Comparison of ENCODE assay signal across 9 cellular contexts in genomic region chr18:34595673-34596072, GRCh38.
DNase-seq lines count a peak whose midpoint lies in the region; ATAC-seq and TF ChIP-seq lines count a peak whose summit lies in the region.
"Had no signal": no experiment of that assay in that cellular context is flagged by ENCODE, and none has a peak within 500 bp of the region (broad histone marks: within the 10 kb centered on the region; RNA-seq: fewer than 3 reads in every experiment).

No MANE protein-coding gene starts in this region.

- 0 out of 2 replicates have a peak, but pooled peaks cover 24% of the 10 kb centered on the region for H3K4me1 ChIP-seq in GM23338 (ENCODE audit: insufficient read depth)

- H3K27ac ChIP-seq in GM23338 (ENCODE audit: low read depth): 0 out of 2 replicates have a peak overlapping the region, but pooled peaks have one; percentile 12

- H3K27me3 Mint-ChIP-seq in GM23338 (ENCODE audit: insufficient read depth, low read depth, poor library complexity): no peaks in the 10 kb centered on the region
- H3K27me3 Mint-ChIP-seq in activated naive CD4-positive, alpha-beta T cell treated with anti-CD3 and anti-CD28 coated beads, Interleukin-2, amount 10 ng/mL, durations not matched to agents 7 days and 5 days: no peaks in the 10 kb centered on the region

- no peaks in the 10 kb centered on the region for H3K9me2 ChIP-seq in GM23338 (ENCODE audit: insufficient read depth)

- no peaks in the 10 kb centered on the region for H3K79me2 ChIP-seq in GM23338 (replicated peaks; ENCODE audit: insufficient read depth)

- DNase-seq in GM23338 (ENCODE audit: low spot score) (peak; percentile 75), NCI-H526 treated with DMSO at 0.1 percent for 48 hours (lab: John Stamatoyannopoulos, UW) (peak; percentile 2), epithelial cell of esophagus (ENCODE audit: low read depth) (peak; percentile 48), non-pigmented ciliary epithelial cell (ENCODE audit: low read depth) (peak; percentile 17), middle frontal gyrus (ENCODE audit: extremely low spot score, low spot score) (no peak)
- no peak for DNase-seq in stimulated activated CD4-positive, alpha-beta T cell treated with anti-CD3 and anti-CD28 coated beads, Interleukin-4, amount 100 ng/mL, for 1 hour
- DNase-seq in activated naive CD4-positive, alpha-beta T cell treated with anti-CD3 and anti-CD28 coated beads, Interleukin-2, amount 10 ng/mL, durations not matched to agents 7 days and 5 days: no peak
- DNase-seq: activated CD4-positive, alpha-beta T cell treated with anti-CD3 and anti-CD28 coated beads, Interleukin-2, amount 50 U/mL, for 48 hours had no signal

- no peak overlapping the region for H2AFZ ChIP-seq in GM23338

- ATAC-seq in GM23338 (peak; percentile 76), HG03342 (IDR thresholded peaks at IDR 0.05; ENCODE audit: unreplicated experiment) (no peak)

- peaks cover 38% of the 10 kb centered on the region for H3K4me1 Mint-ChIP-seq in GM23338
- no peaks in the 10 kb centered on the region for H3K4me1 Mint-ChIP-seq in activated naive CD4-positive, alpha-beta T cell treated with anti-CD3 and anti-CD28 coated beads, Interleukin-2, amount 10 ng/mL, durations not matched to agents 7 days and 5 days

- no peak overlapping the region for H3K4me2 ChIP-seq in GM23338

- CTCF ChIA-PET in activated naive CD4-positive, alpha-beta T cell treated with anti-CD3 and anti-CD28 coated beads, Interleukin-2, amount 10 ng/mL, durations not matched to agents 7 days and 5 days (lab: Charles Lee): no interaction called here

- TF ChIP-seq CTCF in GM23338 (conservative IDR thresholded peaks at IDR 0.05; ENCODE audit: low read depth in 2 of 2) (peak; percentile 65 to 79), epithelial cell of esophagus (IDR thresholded peaks at IDR 0.05; ENCODE audit: insufficient read depth, low read depth, low read length, missing control alignments) (peak; percentile 60)

- no peaks in the 10 kb centered on the region for H3K9me3 Mint-ChIP-seq in GM23338
- H3K9me3 Mint-ChIP-seq in activated naive CD4-positive, alpha-beta T cell treated with anti-CD3 and anti-CD28 coated beads, Interleukin-2, amount 10 ng/mL, durations not matched to agents 7 days and 5 days: no peaks in the 10 kb centered on the region

- H3K27ac Mint-ChIP-seq in GM23338: no peak overlapping the region
- H3K27ac Mint-ChIP-seq in activated naive CD4-positive, alpha-beta T cell treated with anti-CD3 and anti-CD28 coated beads, Interleukin-2, amount 10 ng/mL, durations not matched to agents 7 days and 5 days: no peak overlapping the region

- no peaks in the 10 kb centered on the region for H4K20me1 ChIP-seq in GM23338 (replicated peaks; ENCODE audit: insufficient read depth)

- no peaks in the 10 kb centered on the region for H3K27me3 ChIP-seq in GM23338 (ENCODE audit: insufficient read depth)

- H3K4me3 ChIP-seq in GM23338: no peak overlapping the region
- H3K4me3 ChIP-seq in epithelial cell of esophagus (ENCODE audit: low read length): no peak overlapping the region

- H3K36me3 Mint-ChIP-seq in GM23338 (ENCODE audit: low read depth): no peaks in the 10 kb centered on the region; the same call in 2 of the 3 replicates
- no peaks in the 10 kb centered on the region for H3K36me3 Mint-ChIP-seq in activated naive CD4-positive, alpha-beta T cell treated with anti-CD3 and anti-CD28 coated beads, Interleukin-2, amount 10 ng/mL, durations not matched to agents 7 days and 5 days

- H3F3A ChIP-seq in GM23338 (replicated peaks; ENCODE audit: low read depth): no peaks in the 10 kb centered on the region

- no peak overlapping the region for H3K4me3 Mint-ChIP-seq in GM23338
- no peak overlapping the region for H3K4me3 Mint-ChIP-seq in activated naive CD4-positive, alpha-beta T cell treated with anti-CD3 and anti-CD28 coated beads, Interleukin-2, amount 10 ng/mL, durations not matched to agents 7 days and 5 days

- H3K36me3 ChIP-seq in GM23338 (ENCODE audit: insufficient read depth): no peaks in the 10 kb centered on the region

TF ChIP-seq in GM23338, 12 proteins besides CTCF, POLR2A, EP300 and RAD21:
- no peak for TF ChIP-seq REST (IDR thresholded peaks at IDR 0.05; ENCODE audit: unreplicated experiment)

Comparison
In these comparisons a context has a peak if more than half of its experiments do, and no peak if none do; other contexts are left out.
1. DNase-seq: peak in GM23338 (single experiment), NCI-H526 treated with DMSO at 0.1 percent for 48 hours (single experiment), epithelial cell of esophagus (single experiment) and non-pigmented ciliary epithelial cell (single experiment); none in stimulated activated CD4-positive, alpha-beta T cell treated with anti-CD3 and anti-CD28 coated beads, Interleukin-4, amount 100 ng/mL, for 1 hour (single experiment), middle frontal gyrus (single experiment) and activated naive CD4-positive, alpha-beta T cell treated with anti-CD3 and anti-CD28 coated beads, Interleukin-2, amount 10 ng/mL, durations not matched to agents 7 days and 5 days (single experiment).